ENCODE assay signal across 12 cellular contexts in the genomic region with DNA sequence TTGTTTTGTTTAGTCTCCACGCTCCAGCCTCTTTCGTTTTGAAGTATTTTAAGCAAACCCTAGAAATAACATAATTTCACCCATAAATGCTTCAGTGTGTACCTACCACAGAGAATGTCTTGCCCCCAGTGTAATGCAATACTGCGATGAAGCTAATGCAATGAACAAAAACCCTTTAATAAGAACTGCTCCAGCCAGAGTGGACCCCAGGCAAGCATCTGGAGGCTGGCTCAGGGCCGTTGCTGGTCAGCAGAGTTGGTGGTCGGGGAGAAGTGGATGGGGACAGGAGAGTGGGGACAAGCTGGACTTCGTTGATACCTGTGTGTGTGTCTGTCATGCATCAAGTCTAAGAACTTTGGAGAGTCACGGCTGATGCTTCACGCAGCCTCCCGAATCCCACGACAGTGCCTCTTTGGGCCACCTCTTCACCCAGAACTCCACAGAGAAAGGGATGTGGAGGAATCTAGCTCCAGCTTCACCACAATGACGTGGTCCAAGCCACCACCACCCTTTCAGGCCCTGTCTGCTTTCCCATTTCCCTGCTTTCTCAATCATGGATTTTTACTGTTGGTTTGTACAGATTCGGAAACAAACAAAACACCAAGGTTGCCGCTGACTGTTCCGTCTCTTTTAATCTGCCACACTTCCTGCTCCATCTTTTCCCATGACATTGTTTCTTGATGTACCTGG.
DNase-seq lines count a peak whose midpoint lies in the region; ATAC-seq and TF ChIP-seq lines count a peak whose summit lies in the region.
"Had no signal": no experiment of that assay in that cellular context is flagged by ENCODE, and none has a peak within 500 bp of the region (broad histone marks: within the 10 kb centered on the region; RNA-seq: fewer than 3 reads in every experiment).

No MANE protein-coding gene starts in this region.

- H3K27me3 Mint-ChIP-seq in neural crest cell (ENCODE audit: low read depth): no peaks in the 10 kb centered on the region
- peaks cover 5 to 53% (median 16%) of the 10 kb centered on the region in 5 donors for H3K27me3 Mint-ChIP-seq in naive thymus-derived CD4-positive, alpha-beta T cell

- no peak overlapping the region for H3K4me3 Mint-ChIP-seq in neural crest cell
- H3K4me3 Mint-ChIP-seq in naive thymus-derived CD4-positive, alpha-beta T cell: no peak overlapping the region

- WGBS in heart left ventricle, 4 donors: 76 to 85% (median 81%) methylated on average over 14 of the region's 14 CpGs
- 33 to 44% methylated on average over 14 of the region's 14 CpGs for WGBS in aorta, 2 donors

- H3K36me3 Mint-ChIP-seq in neural crest cell (ENCODE audit: low read depth): no peaks in the 10 kb centered on the region
- peaks cover 0 to 3% (median 0%) of the 10 kb centered on the region in 5 donors for H3K36me3 Mint-ChIP-seq in naive thymus-derived CD4-positive, alpha-beta T cell

- no peak for ATAC-seq in heart left ventricle
- no peak for ATAC-seq in Right ventricle myocardium inferior
- no peak for ATAC-seq in aorta (ENCODE audit: low FRiP score)
- ATAC-seq in GM19452 (IDR thresholded peaks at IDR 0.05; ENCODE audit: unreplicated experiment): no peak
- no peak for ATAC-seq in naive thymus-derived CD4-positive, alpha-beta T cell

- H3K36me3 ChIP-seq in heart left ventricle: no peaks in the 10 kb centered on the region
- no peaks in the 10 kb centered on the region for H3K36me3 ChIP-seq in aorta (ENCODE audit: control insufficient read depth in 1 of 2, insufficient read depth in 2 of 2, low read length in 1 of 2)
- no peaks in the 10 kb centered on the region for H3K36me3 ChIP-seq in naive thymus-derived CD4-positive, alpha-beta T cell (ENCODE audit: control insufficient read depth in 2 of 3, insufficient read depth in 3 of 3, low read length in 3 of 3)
- H3K36me3 ChIP-seq: upper lobe of left lung had no signal

- intact Hi-C loops in heart left ventricle (cut with DNase I): loop anchor here in 2 of 10 donors (5.0 to 10.0 kb wide), 2 partner anchors 83 to 90 kb away; no protein-coding TSS in a partner anchor
- intact Hi-C loops in Right ventricle myocardium inferior (cut with DNase I): no loop called here
- intact Hi-C loops in aorta (cut with DNase I): loop anchor here (5.0 kb wide), 3 partner anchors 37 to 178 kb away; no protein-coding TSS in a partner anchor
- intact Hi-C loops in naive thymus-derived CD4-positive, alpha-beta T cell (cut with micrococcal nuclease): no loop called here

- CTCF ChIA-PET in naive thymus-derived CD4-positive, alpha-beta T cell (lab: Charles Lee): no interaction called here

- H3K27me3 ChIP-seq in heart left ventricle (no peaks in the 10 kb centered on the region), aorta (ENCODE audit: control insufficient read depth in 1 of 2, insufficient read depth in 2 of 2, low read length in 1 of 2) (no peaks in the 10 kb centered on the region)
- H3K27me3 ChIP-seq in naive thymus-derived CD4-positive, alpha-beta T cell (ENCODE audit: control insufficient read depth in 2 of 2, insufficient read depth in 2 of 2, low read length in 2 of 2): no peaks in the 10 kb centered on the region
- H3K27me3 ChIP-seq: upper lobe of left lung had no signal

- peak overlapping the region; percentile 17 for H3K27ac Mint-ChIP-seq in neural crest cell (ENCODE audit: unreplicated experiment)
- peak overlapping the region in 1 of 9 donors; percentile 65 for H3K27ac Mint-ChIP-seq in naive thymus-derived CD4-positive, alpha-beta T cell

- peaks cover 0 to 35% (median 9%) of the 10 kb centered on the region in 12 donors for H3K4me1 ChIP-seq in heart left ventricle
- peaks cover 3 to 9% of the 10 kb centered on the region in 2 donors for H3K4me1 ChIP-seq in aorta (ENCODE audit: control insufficient read depth in 1 of 2, insufficient read depth in 2 of 2, low read length in 2 of 2)
- no peaks in the 10 kb centered on the region for H3K4me1 ChIP-seq in naive thymus-derived CD4-positive, alpha-beta T cell (ENCODE audit: control insufficient read depth in 2 of 2, insufficient read depth in 2 of 2, low read length in 2 of 2)

- POLR2A ChIA-PET in naive thymus-derived CD4-positive, alpha-beta T cell (lab: Charles Lee): no interaction called here

- no peak for DNase-seq in heart left ventricle
- DNase-seq in Right ventricle myocardium inferior (ENCODE audit: missing footprints): no peak
- DNase-seq in epithelial cell of prostate (ENCODE audit: low read depth, low spot score): no peak
- DNase-seq in neural crest cell (ENCODE audit: low read depth, low spot score): no peak
- DNase-seq in aorta: no peak
- no peak for DNase-seq in naive thymus-derived CD4-positive, alpha-beta T cell
- DNase-seq in activated CD4-positive, alpha-beta T cell treated with anti-CD3 and anti-CD28 coated beads for 48 hours: no peak
- DNase-seq: activated CD4-positive, alpha-beta T cell treated with anti-CD3 and anti-CD28 coated beads for 1 hour; Karpas-422; SIG-M5; upper lobe of left lung had no signal

- H3K9me3 ChIP-seq in heart left ventricle (no peaks in the 10 kb centered on the region), aorta (ENCODE audit: control insufficient read depth, low read length) (no peaks in the 10 kb centered on the region)
- H3K9me3 ChIP-seq in naive thymus-derived CD4-positive, alpha-beta T cell (ENCODE audit: control insufficient read depth in 2 of 3, low read length in 3 of 3): no peaks in the 10 kb centered on the region
- H3K9me3 ChIP-seq: upper lobe of left lung had no signal

- no peaks in the 10 kb centered on the region for H3K9me3 Mint-ChIP-seq in neural crest cell
- H3K9me3 Mint-ChIP-seq in naive thymus-derived CD4-positive, alpha-beta T cell: no peaks in the 10 kb centered on the region

- H3K4me3 ChIP-seq in heart left ventricle: peak overlapping the region in 6 of 12 donors; percentile 0 to 40 (median 4)
- H3K4me3 ChIP-seq in aorta (ENCODE audit: low read length in 2 of 2): no peak overlapping the region
- no peak overlapping the region for H3K4me3 ChIP-seq in naive thymus-derived CD4-positive, alpha-beta T cell (ENCODE audit: low read length)
- H3K4me3 ChIP-seq: upper lobe of left lung had no signal

- no peak for TF ChIP-seq POLR2A in heart left ventricle (IDR thresholded peaks at IDR 0.05)

- H3K27ac ChIP-seq in heart left ventricle (peak overlapping the region; percentile 23 to 92 (median 72)), epithelial cell of prostate (peak overlapping the region; percentile 70), aorta (ENCODE audit: low read depth in 1 of 2, low read length in 2 of 2) (peak overlapping the region; percentile 63 to 87)
- no peak overlapping the region for H3K27ac ChIP-seq in naive thymus-derived CD4-positive, alpha-beta T cell (ENCODE audit: low read depth, low read length)

- H3K4me1 Mint-ChIP-seq in neural crest cell: peaks cover 44% of the 10 kb centered on the region
- no peaks in the 10 kb centered on the region for H3K4me1 Mint-ChIP-seq in naive thymus-derived CD4-positive, alpha-beta T cell

- TF ChIP-seq CTCF in heart left ventricle (IDR thresholded peaks at IDR 0.05): no peak
- TF ChIP-seq CTCF in neural crest cell (conservative IDR thresholded peaks at IDR 0.05): no peak

Comparison
In these comparisons a context has a peak if more than half of its experiments do, and no peak if none do; other contexts are left out.
1. intact Hi-C loops: an anchor here in aorta (5.0 kb wide); none called in Right ventricle myocardium inferior and naive thymus-derived CD4-positive, alpha-beta T cell.